ENCODE assay signal across 8 cellular contexts in the genomic region with DNA sequence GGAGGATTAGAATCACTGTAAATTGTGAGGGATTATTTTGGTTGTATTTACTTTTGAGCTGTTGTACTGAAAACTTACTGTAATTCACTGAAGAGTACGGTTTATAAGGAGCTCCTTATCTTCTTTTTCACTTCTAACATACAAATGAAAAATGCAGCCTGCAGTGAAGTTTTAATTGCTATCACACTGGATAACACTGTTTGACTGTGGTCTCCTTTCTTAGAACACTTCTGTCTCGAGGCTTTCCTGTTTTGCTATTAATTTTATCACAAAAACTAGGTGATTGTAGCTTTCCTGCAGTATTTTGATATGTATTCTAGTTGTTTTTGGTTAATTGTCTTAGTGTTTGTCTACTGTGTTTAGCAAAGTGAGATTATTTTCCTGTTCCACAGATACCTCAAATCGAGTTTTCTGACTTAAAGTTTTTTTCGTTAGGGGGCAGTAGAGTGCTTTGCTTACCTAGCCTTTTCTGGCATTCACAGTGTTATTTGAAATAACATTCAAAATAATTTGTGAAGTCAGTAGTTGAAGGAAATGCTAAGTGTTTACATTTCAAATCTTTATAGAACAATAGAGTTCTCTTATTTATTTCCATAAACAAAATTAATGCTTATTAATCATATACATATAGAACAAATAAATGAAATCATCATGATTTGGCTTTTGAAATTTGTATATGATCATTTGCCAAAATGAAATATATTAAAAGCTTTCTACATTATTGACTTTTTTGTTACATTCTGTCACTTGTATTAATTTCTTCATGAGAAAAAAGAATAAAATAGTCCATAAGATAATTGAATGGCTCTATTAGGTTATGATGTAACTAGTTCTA. TPM values are rescaled to one million over a fixed set of nuclear protein-coding genes. Genes with fewer than 3 reads are reported as not detected.
A peak's percentile ranks its signal among the peaks of the same experiment; 100 is the strongest.
DNase-seq lines count a peak whose midpoint lies in the region; ATAC-seq and TF ChIP-seq lines count a peak whose summit lies in the region.

No MANE protein-coding gene starts in this region.

- H3K27me3 ChIP-seq in Loucy (ENCODE audit: insufficient read depth, low read length, poor library complexity, severe bottlenecking) (no peaks in the 10 kb centered on the region), RWPE2 (ENCODE audit: insufficient read depth, poor library complexity, severe bottlenecking) (no peaks in the 10 kb centered on the region), esophagus muscularis mucosa (no peaks in the 10 kb centered on the region), aorta (ENCODE audit: control insufficient read depth in 1 of 2, insufficient read depth in 2 of 2, low read length in 1 of 2) (no peaks in the 10 kb centered on the region)

- no peak for TF ChIP-seq EP300 in esophagus muscularis mucosa (IDR thresholded peaks at IDR 0.05)

- H3K4me1 ChIP-seq in Loucy (ENCODE audit: insufficient read depth, low read length, poor library complexity, severe bottlenecking) (peaks cover 26% of the 10 kb centered on the region), RWPE2 (ENCODE audit: insufficient read depth, poor library complexity, severe bottlenecking) (no peaks in the 10 kb centered on the region), esophagus muscularis mucosa (peaks cover 0 to 8% (median 0%) of the 10 kb centered on the region in 4 donors), aorta (ENCODE audit: control insufficient read depth in 1 of 2, insufficient read depth in 2 of 2, low read length in 2 of 2) (no peaks in the 10 kb centered on the region)

- DNase-seq in AML-193 (lab: John Stamatoyannopoulos, UW) (peak; percentile 51 to 61), RWPE2 (ENCODE audit: low spot score) (no peak), esophagus muscularis mucosa (ENCODE audit: extremely low spot score) (no peak), neural crest cell (ENCODE audit: low read depth, low spot score) (peak; percentile 2), aorta (no peak)

- peak; percentile 66 for TF ChIP-seq CTCF in Loucy (conservative IDR thresholded peaks at IDR 0.05; ENCODE audit: low read length)
- TF ChIP-seq CTCF in RWPE2 (IDR thresholded peaks at IDR 0.05; ENCODE audit: poor library complexity, severe bottlenecking) = peak; percentile 95
- TF ChIP-seq CTCF in esophagus muscularis mucosa (IDR thresholded peaks at IDR 0.05) = peak; percentile 56 to 75 (median 70)
- peak; percentile 92 for TF ChIP-seq CTCF in neural crest cell (conservative IDR thresholded peaks at IDR 0.05)

- no peak for TF ChIP-seq POLR2A in esophagus muscularis mucosa (IDR thresholded peaks at IDR 0.05; ENCODE audit: low read depth)

- no peaks in the 10 kb centered on the region for H3F3A ChIP-seq in Loucy (ENCODE audit: low read depth)

- no peak overlapping the region for H2AFZ ChIP-seq in Loucy (ENCODE audit: low read length)

- H3K9me2 ChIP-seq in Loucy (replicated peaks; ENCODE audit: low read depth, low read length) = no peaks in the 10 kb centered on the region

- 21% methylated on average over 4 of the region's 4 CpGs for WGBS in esophagus muscularis mucosa
- 10% methylated on average over 4 of the region's 4 CpGs for WGBS in aorta, 2 donors

- no peaks in the 10 kb centered on the region for H3K36me3 Mint-ChIP-seq in neural crest cell (ENCODE audit: low read depth)

- intact Hi-C loops in esophagus muscularis mucosa (cut with DNase I) = loop anchor here (5.0 to 10.0 kb wide), 2 partner anchors 435 to 807 kb away; partner anchors contain the start of gene SEMA6A
- intact Hi-C loops in aorta (cut with DNase I) = no loop called here

- no peaks in the 10 kb centered on the region for H3K9me3 ChIP-seq in Loucy (ENCODE audit: insufficient read depth, low read depth, low read length)
- H3K9me3 ChIP-seq in RWPE2 (ENCODE audit: severe bottlenecking) = no peaks in the 10 kb centered on the region
- H3K9me3 ChIP-seq in esophagus muscularis mucosa = no peaks in the 10 kb centered on the region
- no peaks in the 10 kb centered on the region for H3K9me3 ChIP-seq in aorta (ENCODE audit: control insufficient read depth, low read length)

- no peaks in the 10 kb centered on the region for H3K27me3 Mint-ChIP-seq in neural crest cell (ENCODE audit: low read depth)

- H3K27ac ChIP-seq in RWPE2 (ENCODE audit: poor library complexity, severe bottlenecking) = no peak overlapping the region
- H3K27ac ChIP-seq in esophagus muscularis mucosa (replicated peaks in 1 of 4) = no peak overlapping the region
- H3K27ac ChIP-seq in aorta (ENCODE audit: low read depth in 1 of 2, low read length in 2 of 2) = no peak overlapping the region

- no peaks in the 10 kb centered on the region for H3K4me1 Mint-ChIP-seq in neural crest cell

- H3K9ac ChIP-seq in Loucy (ENCODE audit: low read depth, low read length, poor library complexity, severe bottlenecking) = peak overlapping the region; percentile 50

- no peaks in the 10 kb centered on the region for H3K79me2 ChIP-seq in Loucy (ENCODE audit: insufficient read depth, low read length)

- H3K4me3 Mint-ChIP-seq in neural crest cell = no peak overlapping the region

- H3K27ac Mint-ChIP-seq in neural crest cell (ENCODE audit: unreplicated experiment) = no peak overlapping the region

- no peaks in the 10 kb centered on the region for H3K9me3 Mint-ChIP-seq in neural crest cell

- H3K36me3 ChIP-seq in Loucy (ENCODE audit: insufficient read depth, low read length) = no peaks in the 10 kb centered on the region
- H3K36me3 ChIP-seq in RWPE2 (ENCODE audit: low read depth) = peaks cover 5% of the 10 kb centered on the region
- peaks cover 0 to 8% (median 1%) of the 10 kb centered on the region in 4 donors for H3K36me3 ChIP-seq in esophagus muscularis mucosa
- no peaks in the 10 kb centered on the region for H3K36me3 ChIP-seq in aorta (ENCODE audit: control insufficient read depth in 1 of 2, insufficient read depth in 2 of 2, low read length in 1 of 2)

- ATAC-seq in GM18858 (IDR thresholded peaks at IDR 0.05; ENCODE audit: unreplicated experiment) (peak; percentile 35), RWPE2 (ENCODE audit: low read depth) (peak; percentile 51; the same call in 1 of the 3 replicates), HG03457 (IDR thresholded peaks at IDR 0.05; ENCODE audit: unreplicated experiment) (no peak), aorta (ENCODE audit: low FRiP score) (no peak)

- peak overlapping the region; percentile 47 for H3K4me3 ChIP-seq in Loucy (ENCODE audit: low read length, poor library complexity, severe bottlenecking)
- H3K4me3 ChIP-seq in RWPE2 (ENCODE audit: severe bottlenecking) = no peak overlapping the region
- H3K4me3 ChIP-seq in esophagus muscularis mucosa = no peak overlapping the region
- no peak overlapping the region for H3K4me3 ChIP-seq in aorta (ENCODE audit: low read length in 2 of 2)

- H4K20me1 ChIP-seq in Loucy (ENCODE audit: insufficient read depth, low read length, poor library complexity, severe bottlenecking) = no peaks in the 10 kb centered on the region

- H3K4me2 ChIP-seq in Loucy (ENCODE audit: low read depth, low read length, poor library complexity, severe bottlenecking) = peak overlapping the region; percentile 63

RNA-seq across cellular contexts. Expression of gene COMMD10, which starts 52.9 kb away (rescaled TPM):
- total RNA-seq in esophagus muscularis mucosa = 10 to 100 TPM; 17.6 to 35.7 (median 25.7) TPM
- total RNA-seq in neural crest cell = 29.4 and 30.7 TPM in 2 replicates
- 10 to 100 TPM; 24.9 to 36.1 TPM for total RNA-seq in aorta
- polyA plus RNA-seq in aorta = 10 to 100 TPM; 16.1 to 23.3 TPM

Comparison
In these comparisons a context has a peak if more than half of its experiments do, and no peak if none do; other contexts are left out.
1. DNase-seq: peak in AML-193 (2 of 2) and neural crest cell (single experiment); none in RWPE2 (single experiment), esophagus muscularis mucosa (single experiment) and aorta (0 of 2).
2. ATAC-seq: peak in GM18858 (single experiment) and RWPE2 (single experiment); none in HG03457 (single experiment) and aorta (single experiment).
3. Peak in every context shown above with its lines, with median percentiles within 50 percentile points of each other: CTCF ChIP-seq.